In genomic region chr11:78138694-78139421, GRCh38 we compare ENCODE assay signal across 8 cellular contexts. TPM values are rescaled to one million over a fixed set of nuclear protein-coding genes. Genes with fewer than 3 reads are reported as not detected.
DNase-seq lines count a peak whose midpoint lies in the region; ATAC-seq and TF ChIP-seq lines count a peak whose summit lies in the region.

No MANE protein-coding gene starts in this region.

- H3K9me3 Mint-ChIP-seq in T-helper 2 cell treated with Interferon-gamma antibody and Interleukin-4, amounts not matched to agents 5 μg/mL and 100 μg/mL, for 36 hours: peaks cover 3% of the 10 kb centered on the region
- H3K9me3 Mint-ChIP-seq in chondrocyte (ENCODE audit: low read depth): no peaks in the 10 kb centered on the region

- no peaks in the 10 kb centered on the region for H3K27me3 ChIP-seq in mucosa of stomach (ENCODE audit: control insufficient read depth, insufficient read depth, low read length)
- H3K27me3 ChIP-seq in stomach: no peaks in the 10 kb centered on the region

- peak; percentile 24 for ATAC-seq in GM21360 (IDR thresholded peaks at IDR 0.05; ENCODE audit: unreplicated experiment)

- peaks cover 40% of the 10 kb centered on the region for H3K4me1 Mint-ChIP-seq in T-helper 2 cell treated with Interferon-gamma antibody and Interleukin-4, amounts not matched to agents 5 μg/mL and 100 μg/mL, for 36 hours (ENCODE audit: low read depth)
- H3K4me1 Mint-ChIP-seq in chondrocyte (ENCODE audit: low read depth): peaks cover 27% of the 10 kb centered on the region

- peak overlapping the region; percentile 68 to 87 (median 84) for H3K27ac ChIP-seq in stomach

- H3K4me1 ChIP-seq in mucosa of stomach (ENCODE audit: control insufficient read depth, insufficient read depth, low read length): peaks cover 4% of the 10 kb centered on the region
- peaks cover 7 to 29% (median 17%) of the 10 kb centered on the region in 4 donors for H3K4me1 ChIP-seq in stomach

- H3K4me3 ChIP-seq in mucosa of stomach (ENCODE audit: low read length): peak overlapping the region; percentile 52
- H3K4me3 ChIP-seq in stomach: peak overlapping the region; percentile 64 to 77 (median 68)

- peaks cover 47% of the 10 kb centered on the region for H3K36me3 Mint-ChIP-seq in T-helper 2 cell treated with Interferon-gamma antibody and Interleukin-4, amounts not matched to agents 5 μg/mL and 100 μg/mL, for 36 hours (ENCODE audit: low read depth)
- peaks cover 7% of the 10 kb centered on the region for H3K36me3 Mint-ChIP-seq in chondrocyte (ENCODE audit: low read depth)

- TF ChIP-seq CTCF in chondrocyte (IDR thresholded peaks at IDR 0.05) (peak; percentile 30), stomach (IDR thresholded peaks at IDR 0.05) (no peak)

- H3K9me3 ChIP-seq in mucosa of stomach (ENCODE audit: control insufficient read depth, low read length) (no peaks in the 10 kb centered on the region), stomach (no peaks in the 10 kb centered on the region)

- TF ChIP-seq EP300 in stomach (IDR thresholded peaks at IDR 0.05): no peak

- 16 to 19% (median 17%) methylated on average over 12 of the region's 12 CpGs for WGBS in stomach, 5 donors

- intact Hi-C loops in stomach (cut with DNase I; ENCODE audit: low total_unique reads): no loop called here

- no peaks in the 10 kb centered on the region for H3K27me3 Mint-ChIP-seq in T-helper 2 cell treated with Interferon-gamma antibody and Interleukin-4, amounts not matched to agents 5 μg/mL and 100 μg/mL, for 36 hours (ENCODE audit: low read depth)
- no peaks in the 10 kb centered on the region for H3K27me3 Mint-ChIP-seq in chondrocyte (ENCODE audit: low read depth)

- TF ChIP-seq POLR2A in stomach (IDR thresholded peaks at IDR 0.05): no peak

- peak overlapping the region; percentile 92 for H3K27ac Mint-ChIP-seq in T-helper 2 cell treated with Interferon-gamma antibody and Interleukin-4, amounts not matched to agents 5 μg/mL and 100 μg/mL, for 36 hours
- peak overlapping the region; percentile 95 for H3K27ac Mint-ChIP-seq in chondrocyte (ENCODE audit: unreplicated experiment)

- peak overlapping the region; percentile 79 for H3K9ac ChIP-seq in mucosa of stomach (ENCODE audit: low read length)

- H3K36me3 ChIP-seq in mucosa of stomach (ENCODE audit: control insufficient read depth, insufficient read depth, low read length): no peaks in the 10 kb centered on the region
- peaks cover 4 to 18% (median 10%) of the 10 kb centered on the region in 4 donors for H3K36me3 ChIP-seq in stomach

- DNase-seq in DMS53 (lab: John Stamatoyannopoulos, UW) (peak; percentile 79), HPDE6-E6E7 (ENCODE audit: extremely low spot score) (peak; percentile 29), chondrocyte (ENCODE audit: low spot score) (no peak), stomach (peak; percentile 41), HK-2 (ENCODE audit: unreplicated experiment) (no peak)
- DNase-seq in T-helper 2 cell treated with Interferon-gamma antibody and Interleukin-4, amounts not matched to agents 5 μg/mL and 100 μg/mL, for 36 hours (ENCODE audit: low spot score): peak; percentile 27

- H3K4me3 Mint-ChIP-seq in T-helper 2 cell treated with Interferon-gamma antibody and Interleukin-4, amounts not matched to agents 5 μg/mL and 100 μg/mL, for 36 hours: peak overlapping the region; percentile 93
- H3K4me3 Mint-ChIP-seq in chondrocyte (ENCODE audit: unreplicated experiment): peak overlapping the region; percentile 88

RNA-seq across cellular contexts. Expression of gene ALG8, which starts 0.6 kb away (rescaled TPM):
- total RNA-seq in chondrocyte (28.7 to 48.5 TPM (median 30.1 TPM) in 3 replicates), stomach (10 to 100 TPM in 4 of 5 donors, 1 to 10 TPM in 1; 3.8 to 58.2 (median 19.6) TPM)
- polyA plus RNA-seq in stomach: 10 to 100 TPM; 10.5 to 33.6 (median 29.4) TPM

RNA-seq across cellular contexts. Expression of gene KCTD21, which starts 49.6 kb away (rescaled TPM):
- total RNA-seq in chondrocyte (12.6 to 15.2 TPM (median 14.7 TPM) in 3 replicates), stomach (10 to 100 TPM in 1 of 5 donors, 1 to 10 TPM in 3, not detected in 1; 2.9 to 62.4 (median 4.3) TPM)
- polyA plus RNA-seq in stomach: 1 to 10 TPM; 2.9 to 4.7 (median 3.7) TPM

RNA-seq across cellular contexts. Expression of gene USP35, which starts 49.9 kb away (rescaled TPM):
- 14.0 to 14.5 TPM (median 14.0 TPM) in 3 replicates for total RNA-seq in chondrocyte
- total RNA-seq in stomach: 10 to 100 TPM in 3 of 5 donors, 1 to 10 TPM in 2; 3.3 to 68.4 (median 10.7) TPM
- 1 to 10 TPM in 2 of 3 donors, under 1 TPM in 1; 0.61 to 3.4 (median 2.8) TPM for polyA plus RNA-seq in stomach

RNA-seq across cellular contexts. Expression of gene NDUFC2, which starts 59.2 kb away (rescaled TPM):
- total RNA-seq in chondrocyte (172 to 185 TPM (median 175 TPM) in 3 replicates), stomach (100 to 1,000 TPM in 2 of 5 donors, 10 to 100 TPM in 2, not detected in 1; 53.6 to 336 (median 92.4) TPM)
- 100 to 1,000 TPM; 110 to 121 (median 119) TPM for polyA plus RNA-seq in stomach

Comparison
In these comparisons a context has a peak if more than half of its experiments do, and no peak if none do; other contexts are left out.
1. DNase-seq: peak in DMS53 (single experiment), HPDE6-E6E7 (single experiment), T-helper 2 cell treated with Interferon-gamma antibody and Interleukin-4, amounts not matched to agents 5 μg/mL and 100 μg/mL, for 36 hours (single experiment) and stomach (single experiment); none in chondrocyte (single experiment) and HK-2 (single experiment).